ENCODE assay signal across 1 cellular context in genomic region chr13:43776680-43777079, GRCh38.
TF ChIP-seq lines count a peak whose summit lies in the region.

No MANE protein-coding gene starts in this region.

TF ChIP-seq in SK-N-SH treated with all-trans-retinoic acid at 6 μM for 48 hours, 23 proteins besides CTCF, POLR2A, EP300 and RAD21 (continued from another document):
- TF ChIP-seq CREB5 (CRISPR knock-in tag; IDR thresholded peaks at IDR 0.05; ENCODE audit: low read depth) (no peak), ZNF565 (CRISPR knock-in tag; conservative IDR thresholded peaks at IDR 0.05; ENCODE audit: low read depth) (no peak), PATZ1 (CRISPR knock-in tag; IDR thresholded peaks at IDR 0.05; ENCODE audit: borderline replicate concordance) (no peak)
TF ChIP-seq in SK-N-SH treated with all-trans-retinoic acid at 6 μM for 48 hours: peak in this region for 0.
